Comparison of ENCODE assay signal across 15 cellular contexts in the genomic region with DNA sequence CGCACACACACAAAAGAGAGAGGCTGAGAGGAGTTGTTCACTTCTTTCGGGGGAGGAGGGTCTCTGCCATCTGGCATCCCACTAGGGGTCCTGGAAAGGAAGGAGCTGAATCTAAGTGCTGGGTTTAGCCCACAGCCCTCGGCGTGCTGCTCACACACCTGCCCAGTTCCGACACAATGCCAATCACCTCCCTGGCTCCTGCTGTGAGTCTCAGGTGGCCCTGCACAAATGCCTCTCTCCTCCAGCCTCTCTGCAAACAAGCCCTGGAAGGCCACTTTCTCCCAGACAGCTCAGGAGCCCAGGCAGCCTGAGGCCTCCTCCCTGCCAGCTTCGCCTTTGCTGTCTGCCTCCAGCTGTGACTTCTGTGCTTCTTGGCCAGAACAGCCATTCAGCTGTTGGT. TPM values are rescaled to one million over a fixed set of nuclear protein-coding genes. Genes with fewer than 3 reads are reported as not detected.
DNase-seq lines count a peak whose midpoint lies in the region; ATAC-seq and TF ChIP-seq lines count a peak whose summit lies in the region.
"Had no signal": no experiment of that assay in that cellular context is flagged by ENCODE, and none has a peak within 500 bp of the region (broad histone marks: within the 10 kb centered on the region; RNA-seq: fewer than 3 reads in every experiment).

No MANE protein-coding gene starts in this region.

- H3K9me3 ChIP-seq in neuronal stem cell (replicated peaks in 1 of 2; ENCODE audit: control insufficient read depth in 2 of 2, insufficient read depth in 1 of 2, low read depth in 1 of 2, low read length in 2 of 2): no peaks in the 10 kb centered on the region
- no peaks in the 10 kb centered on the region for H3K9me3 ChIP-seq in body of pancreas
- H3K9me3 ChIP-seq: upper lobe of left lung had no signal

- no peaks in the 10 kb centered on the region for H3K79me1 ChIP-seq in neuronal stem cell (ENCODE audit: low read depth, low read length)

- ATAC-seq in GM19463 (IDR thresholded peaks at IDR 0.05; ENCODE audit: unreplicated experiment) (no peak), body of pancreas (no peak)
- ATAC-seq: activated naive CD8-positive, alpha-beta T cell treated with anti-CD3 and anti-CD28 coated beads, Interleukin-2, amount 50 U/mL, for 24 hours had no signal

- H4K91ac ChIP-seq in neuronal stem cell (ENCODE audit: low read depth, low read length, poor library complexity): no peak overlapping the region

- H2AK5ac ChIP-seq in neuronal stem cell (ENCODE audit: low read depth, low read length): no peak overlapping the region

- H2BK120ac ChIP-seq in neuronal stem cell (ENCODE audit: low read depth, low read length): no peak overlapping the region

- intact Hi-C loops in body of pancreas (cut with DNase I): no loop called here

- no peak overlapping the region for H3K23ac ChIP-seq in neuronal stem cell (ENCODE audit: low read depth, low read length, poor library complexity)

- H3K27ac ChIP-seq in neuronal stem cell (replicated peaks; ENCODE audit: low read length): no peak overlapping the region
- H3K27ac ChIP-seq in body of pancreas: no peak overlapping the region
- H3K27ac ChIP-seq: GM23248 had no signal

- no peak overlapping the region for H3K14ac ChIP-seq in neuronal stem cell (ENCODE audit: low read length)

- no peak overlapping the region for H2BK12ac ChIP-seq in neuronal stem cell (ENCODE audit: low read length)

- TF ChIP-seq CTCF in body of pancreas (IDR thresholded peaks at IDR 0.05): no peak

- H2BK15ac ChIP-seq in neuronal stem cell (ENCODE audit: low read length): no peak overlapping the region

- no peak overlapping the region for H3K9ac ChIP-seq in neuronal stem cell (ENCODE audit: low read depth, low read length, poor library complexity)
- H3K9ac ChIP-seq: GM23248 had no signal

- H3K4me1 ChIP-seq in neuronal stem cell (ENCODE audit: control insufficient read depth in 2 of 2, insufficient read depth in 1 of 2, low read depth in 1 of 2, low read length in 2 of 2) (peaks cover 4 to 10% of the 10 kb centered on the region in 2 donors), body of pancreas (no peaks in the 10 kb centered on the region)

- no peak overlapping the region for H4K8ac ChIP-seq in neuronal stem cell (ENCODE audit: low read depth, low read length)

- no peak overlapping the region for H3K4me2 ChIP-seq in neuronal stem cell (ENCODE audit: insufficient read depth, low read length, poor library complexity, severe bottlenecking)

- H2BK5ac ChIP-seq in neuronal stem cell (ENCODE audit: low read length): no peak overlapping the region

- no peak for TF ChIP-seq POLR2A in body of pancreas (IDR thresholded peaks at IDR 0.05)

- DNase-seq in NCI-H1105 treated with DMSO at 0.1 percent for 48 hours (lab: John Stamatoyannopoulos, UW): peak; percentile 14
- DNase-seq in NCI-H1105 (lab: John Stamatoyannopoulos, UW): no peak
- peak; percentile 80 for DNase-seq in NCI-H128 (lab: John Stamatoyannopoulos, UW; ENCODE audit: unreplicated experiment)
- DNase-seq in NCI-H510A (lab: John Stamatoyannopoulos, UW): peak; percentile 64
- DNase-seq in neuronal stem cell (ENCODE audit: low spot score): no peak
- no peak for DNase-seq in body of pancreas
- no peak for DNase-seq in glomerular visceral epithelial cell (ENCODE audit: extremely low spot score)
- DNase-seq: activated naive CD8-positive, alpha-beta T cell treated with anti-CD3 and anti-CD28 coated beads, Interleukin-2, amount 50 U/mL, for 24 hours; activated T-cell treated with anti-CD3 and anti-CD28 coated beads, Interleukin-2, amount 50 U/mL, for 1 hour; GM23248; NCI-H1694 treated with DMSO at 0.1 percent for 48 hours; stimulated activated CD4-positive, alpha-beta T cell treated with anti-CD3 and anti-CD28 coated beads, Interleukin-12 subunit alpha, Interleukin-12 subunit beta, amount 100 ng/mL, for 4 hours had no signal

- H2AFZ ChIP-seq in neuronal stem cell (ENCODE audit: low read length): no peak overlapping the region
- H2AFZ ChIP-seq: GM23248 had no signal

- H3K36me3 ChIP-seq in neuronal stem cell (replicated peaks in 1 of 2; ENCODE audit: control insufficient read depth in 2 of 2, insufficient read depth in 2 of 2, low read length in 2 of 2): no peaks in the 10 kb centered on the region
- no peaks in the 10 kb centered on the region for H3K36me3 ChIP-seq in body of pancreas (replicated peaks in 1 of 2; ENCODE audit: insufficient read depth in 1 of 2, low read depth in 2 of 2)
- H3K36me3 ChIP-seq: upper lobe of left lung had no signal

- no peak overlapping the region for H3K4ac ChIP-seq in neuronal stem cell (ENCODE audit: low read length)

- no peak overlapping the region for H3K4me3 ChIP-seq in neuronal stem cell (ENCODE audit: low read length in 2 of 2)
- no peak overlapping the region for H3K4me3 ChIP-seq in body of pancreas
- H3K4me3 ChIP-seq: GM23248, upper lobe of left lung had no signal

- no CpG with 5 or more reads among the region's 6 CpGs for WGBS in neuronal stem cell (ENCODE audit: extremely low coverage in 2 of 2, insufficient read length in 2 of 2, insufficient replicate concordance in 1 of 2), 2 donors
- WGBS in body of pancreas, 2 donors: 76 to 80% methylated on average over 6 of the region's 6 CpGs

- no peaks in the 10 kb centered on the region for H3K27me3 ChIP-seq in neuronal stem cell (ENCODE audit: control insufficient read depth in 3 of 3, insufficient read depth in 3 of 3, low read depth in 1 of 3, low read length in 3 of 3)
- no peaks in the 10 kb centered on the region for H3K27me3 ChIP-seq in body of pancreas
- H3K27me3 ChIP-seq: upper lobe of left lung had no signal

- H3K18ac ChIP-seq in neuronal stem cell (ENCODE audit: low read length): peak overlapping the region; percentile 84

RNA-seq across cellular contexts. Expression of a gene that starts 51.2 kb away (rescaled TPM):
- 0.38 TPM for polyA plus RNA-seq in neuronal stem cell (2013, experiment 1 of 2)
- polyA plus RNA-seq in neuronal stem cell (2013, experiment 2 of 2): 0.18 TPM
- total RNA-seq in body of pancreas: under 1 TPM; 0.26 to 0.66 TPM
- total RNA-seq: GM23248, HT1080 had no signal
- polyA plus RNA-seq: GM23248 had no signal

Comparison
In these comparisons a context has a peak if more than half of its experiments do, and no peak if none do; other contexts are left out.
1. DNase-seq: peak in NCI-H1105 treated with DMSO at 0.1 percent for 48 hours (single experiment), NCI-H128 (single experiment) and NCI-H510A (single experiment); none in NCI-H1105 (single experiment), neuronal stem cell (single experiment), body of pancreas (0 of 4) and glomerular visceral epithelial cell (single experiment).